ENCODE assay signal across 8 cellular contexts in the genomic region with DNA sequence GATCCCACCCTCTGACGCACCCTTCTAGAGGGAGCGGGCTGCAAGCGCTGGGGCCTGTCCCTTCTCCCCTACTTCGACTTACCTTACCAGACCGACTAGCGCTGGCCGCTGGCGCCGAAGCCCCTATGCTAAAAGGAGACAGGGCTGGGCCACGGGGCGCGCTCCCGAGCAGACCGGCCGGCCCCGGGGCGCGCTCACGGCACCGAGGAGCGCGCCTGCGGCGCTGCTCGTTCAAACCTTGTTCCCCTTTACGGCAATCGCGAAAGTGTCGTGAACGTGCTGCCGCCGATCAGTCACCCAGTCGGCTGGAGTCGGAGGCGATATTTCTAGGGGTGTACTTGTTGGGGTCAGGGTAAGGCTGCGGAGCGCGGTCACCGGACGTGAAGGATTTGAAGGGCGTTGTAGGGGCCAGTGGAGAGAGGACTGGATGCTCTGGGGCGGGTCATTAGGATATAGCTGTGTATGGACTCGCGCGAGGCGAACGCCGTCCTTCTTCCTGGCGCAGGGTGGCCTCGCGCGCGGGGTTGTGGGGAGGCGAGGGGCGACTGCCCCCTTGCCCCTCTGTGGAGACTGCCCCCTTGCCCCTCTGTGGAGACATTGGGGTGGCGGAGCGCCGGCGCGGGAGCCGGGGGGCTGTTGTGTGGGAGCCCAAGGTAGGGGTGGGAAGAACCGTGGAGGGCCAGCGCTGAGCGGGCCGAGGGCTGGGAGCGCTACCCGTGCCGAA. TPM values are rescaled to one million over a fixed set of nuclear protein-coding genes. Genes with fewer than 3 reads are reported as not detected.
DNase-seq lines count a peak whose midpoint lies in the region; ATAC-seq and TF ChIP-seq lines count a peak whose summit lies in the region.

Gene CEPT1, plus strand, starts transcription at position 268 of the 724 bp plus-strand sequence. CDS start 7,492 bp downstream, outside the sequence.
Gene DRAM2, minus strand, starts transcription at position 138 of the 724 bp plus-strand sequence. CDS start 8,539 bp downstream, outside the sequence.

- H3K9ac ChIP-seq in ES-I3 (ENCODE audit: low read depth, low read length) (peak within 1 kb of the TSS; percentile 78), neural cell (ENCODE audit: low read length) (peak within 1 kb of the TSS; percentile 90)

- ATAC-seq in stimulated activated naive CD8-positive, alpha-beta T cell treated with anti-CD3 and anti-CD28 coated beads, Interleukin-15, amount 100 ng/mL, for 72 hours: peak; percentile 90

- H3K4me3 ChIP-seq in HAP-1 (peak within 1 kb of the TSS; percentile 94), MG63 (peak within 1 kb of the TSS; percentile 95), foreskin fibroblast (ENCODE audit: low read depth in 1 of 2, low read length in 2 of 2) (peak within 1 kb of the TSS; percentile 85 to 96), neural cell (ENCODE audit: low read length) (peak within 1 kb of the TSS; percentile 97)

- no peaks in the 10 kb centered on the region for H3F3A ChIP-seq in neural cell (ENCODE audit: insufficient read depth, low read length, poor library complexity, severe bottlenecking)

- peak within 1 kb of the TSS; percentile 88 for H3K4me2 ChIP-seq in neural cell (ENCODE audit: low read length)

- peaks cover 51% of the 10 kb centered on the region for H3K4me1 Mint-ChIP-seq in stimulated activated naive CD8-positive, alpha-beta T cell treated with anti-CD3 and anti-CD28 coated beads, Interleukin-15, amount 100 ng/mL, for 72 hours

- H3K79me2 ChIP-seq in neural cell (replicated peaks; ENCODE audit: insufficient read depth, low read length): peaks cover 42% of the 10 kb centered on the region

- peaks cover 6% of the 10 kb centered on the region for H3K36me3 ChIP-seq in ES-I3 (ENCODE audit: insufficient read depth, low read length)
- peaks cover 20% of the 10 kb centered on the region for H3K36me3 ChIP-seq in HAP-1 (replicated peaks)
- H3K36me3 ChIP-seq in MG63: peaks cover 23% of the 10 kb centered on the region
- H3K36me3 ChIP-seq in neural cell (ENCODE audit: insufficient read depth, low read length): no peaks in the 10 kb centered on the region

- H3K9me3 ChIP-seq in ES-I3 (ENCODE audit: control insufficient read depth, insufficient read depth, low read length) (no peaks in the 10 kb centered on the region), HAP-1 (no peaks in the 10 kb centered on the region), MG63 (no peaks in the 10 kb centered on the region), neural cell (ENCODE audit: low read length) (no peaks in the 10 kb centered on the region)

- no peaks in the 10 kb centered on the region for H3K9me2 ChIP-seq in neural cell (ENCODE audit: insufficient read depth, low read length)

- in situ Hi-C loops in HAP-1 (cut with MboI; ENCODE audit: low sequenced_read_pairs): no loop called here

- peak within 1 kb of the TSS; percentile 97 for H2AFZ ChIP-seq in neural cell (ENCODE audit: low read depth, low read length)

- peak within 1 kb of the TSS; percentile 97 to 99 for H3K27ac Mint-ChIP-seq in stimulated activated naive CD8-positive, alpha-beta T cell treated with anti-CD3 and anti-CD28 coated beads, Interleukin-15, amount 100 ng/mL, for 72 hours

- TF ChIP-seq RAD21 in neural cell (conservative IDR thresholded peaks at IDR 0.05): peak; percentile 8

- H3K4me3 Mint-ChIP-seq in stimulated activated naive CD8-positive, alpha-beta T cell treated with anti-CD3 and anti-CD28 coated beads, Interleukin-15, amount 100 ng/mL, for 72 hours: peak within 1 kb of the TSS; percentile 93 to 99

- peak; percentile 85 to 97 for DNase-seq in HAP-1 (ENCODE audit: low spot score in 2 of 2)
- DNase-seq in MG63: peak; percentile 100
- DNase-seq in SHP77 (lab: John Stamatoyannopoulos, UW): peak; percentile 84 to 92
- peak; percentile 71 for DNase-seq in activated gamma-delta T cell (lab: John Stamatoyannopoulos, UW)
- DNase-seq in foreskin fibroblast: peak; percentile 95 to 98
- DNase-seq in stimulated activated naive CD8-positive, alpha-beta T cell treated with anti-CD3 and anti-CD28 coated beads, Interleukin-15, amount 100 ng/mL, for 72 hours: peak; percentile 88 to 92

- H3K9me3 Mint-ChIP-seq in stimulated activated naive CD8-positive, alpha-beta T cell treated with anti-CD3 and anti-CD28 coated beads, Interleukin-15, amount 100 ng/mL, for 72 hours: no peaks in the 10 kb centered on the region

- TF ChIP-seq EP300 in neural cell (conservative IDR thresholded peaks at IDR 0.05; ENCODE audit: poor library complexity, severe bottlenecking): no peak

- H3K27ac ChIP-seq in neural cell (ENCODE audit: low read length): peak within 1 kb of the TSS; percentile 92

- no peaks in the 10 kb centered on the region for H3K27me3 ChIP-seq in HAP-1 (ENCODE audit: low read depth)
- no peaks in the 10 kb centered on the region for H3K27me3 ChIP-seq in MG63
- H3K27me3 ChIP-seq in neural cell (ENCODE audit: insufficient read depth, low read depth, low read length): no peaks in the 10 kb centered on the region

- TF ChIP-seq CTCF in foreskin fibroblast (IDR thresholded peaks at IDR 0.05; ENCODE audit: low read depth, low read length): no peak
- TF ChIP-seq CTCF in neural cell (IDR thresholded peaks at IDR 0.05; ENCODE audit: poor library complexity, severe bottlenecking): no peak

- no peaks in the 10 kb centered on the region for H3K27me3 Mint-ChIP-seq in stimulated activated naive CD8-positive, alpha-beta T cell treated with anti-CD3 and anti-CD28 coated beads, Interleukin-15, amount 100 ng/mL, for 72 hours

- H3K4me1 ChIP-seq in ES-I3 (ENCODE audit: insufficient read depth, low read length) (peaks cover 15% of the 10 kb centered on the region; the same call in 1 of the 2 replicates), HAP-1 (peaks cover 25% of the 10 kb centered on the region)

- no peaks in the 10 kb centered on the region for H4K20me1 ChIP-seq in neural cell (ENCODE audit: insufficient read depth)

TF ChIP-seq in neural cell, 6 proteins besides CTCF, POLR2A, EP300 and RAD21:
- TF ChIP-seq SMC3 (conservative IDR thresholded peaks at IDR 0.05; ENCODE audit: poor library complexity) (no peak), REST (IDR thresholded peaks at IDR 0.05; ENCODE audit: borderline replicate concordance) (no peak), MXI1 (conservative IDR thresholded peaks at IDR 0.05; ENCODE audit: poor library complexity, severe bottlenecking) (peak; percentile 73), POLR2AphosphoS5 (IDR thresholded peaks at IDR 0.05) (peak; percentile 76), EZH2 (IDR thresholded peaks at IDR 0.05; ENCODE audit: borderline replicate concordance, insufficient read depth, low read length, poor library complexity, severe bottlenecking) (no peak), TAF1 (IDR thresholded peaks at IDR 0.05; ENCODE audit: low read depth) (peak; percentile 83)

RNA-seq across cellular contexts. Expression of gene CEPT1, which starts in this region (rescaled TPM):
- 37.0 and 55.6 TPM in 2 replicates for total RNA-seq in MG63 (2014; rRNA removed; shearing (Covaris generic); ENCODE audit: low replicate concordance)
- 49.1 and 51.6 TPM in 2 replicates for polyA plus RNA-seq in neural cell
- 51.9 and 60.2 TPM in 2 replicates for polyA minus RNA-seq in neural cell

RNA-seq across cellular contexts. Expression of gene DRAM2, which starts in this region (rescaled TPM):
- 56.9 and 73.4 TPM in 2 replicates for total RNA-seq in MG63 (2014; rRNA removed; shearing (Covaris generic); ENCODE audit: low replicate concordance)
- polyA plus RNA-seq in neural cell: 71.0 and 72.2 TPM in 2 replicates
- polyA minus RNA-seq in neural cell: 47.7 and 53.3 TPM in 2 replicates

Comparison
In these comparisons a context has a peak if more than half of its experiments do, and no peak if none do; other contexts are left out.
1. Peak in every context shown above with its lines: DNase-seq, ATAC-seq, H3K4me3 ChIP-seq and H3K27ac ChIP-seq.